Comparison of ENCODE assay signal across 9 cellular contexts in genomic region chr9:131410051-131410491, GRCh38. TPM values are rescaled to one million over a fixed set of nuclear protein-coding genes. Genes with fewer than 3 reads are reported as not detected.
DNase-seq lines count a peak whose midpoint lies in the region; TF ChIP-seq lines count a peak whose summit lies in the region.
"Had no signal": no experiment of that assay in that cellular context is flagged by ENCODE, and none has a peak within 500 bp of the region (broad histone marks: within the 10 kb centered on the region; RNA-seq: fewer than 3 reads in every experiment).

No MANE protein-coding gene starts in this region.

- no peaks in the 10 kb centered on the region for H3K9me3 Mint-ChIP-seq in activated naive CD8-positive, alpha-beta T cell (ENCODE audit: low read depth)
- H3K9me3 Mint-ChIP-seq in mesothelial cell of epicardium = peaks cover 5% of the 10 kb centered on the region

- peaks cover 8% of the 10 kb centered on the region for H3K36me3 Mint-ChIP-seq in activated naive CD8-positive, alpha-beta T cell
- peaks cover 14% of the 10 kb centered on the region for H3K36me3 Mint-ChIP-seq in mesothelial cell of epicardium

- peaks cover 18 to 51% (median 37%) of the 10 kb centered on the region in 11 experiments; a peak in 21 of 22 replicates for H3K9me3 ChIP-seq in BLaER1 treated with 17β-estradiol and CSF1 and Interleukin-3, amounts not matched to agents 10 nM and 100 nM (replicated peaks in 1 of 11)
- H3K9me3 ChIP-seq in WERI-Rb-1 (ENCODE audit: severe bottlenecking) = no peaks in the 10 kb centered on the region

- peaks cover 94 to 100% (median 100%) of the 10 kb centered on the region in 11 experiments for H4K20me1 ChIP-seq in BLaER1 treated with 17β-estradiol and CSF1 and Interleukin-3, amounts not matched to agents 10 nM and 100 nM

- H3K4me1 Mint-ChIP-seq in activated naive CD8-positive, alpha-beta T cell (ENCODE audit: low read depth) = peaks cover 91% of the 10 kb centered on the region
- H3K4me1 Mint-ChIP-seq in mesothelial cell of epicardium = peaks cover 59% of the 10 kb centered on the region

- TF ChIP-seq CTCF in NB4 (IDR thresholded peaks at IDR 0.05; ENCODE audit: low read depth, low read length) (no peak), mesothelial cell of epicardium (IDR thresholded peaks at IDR 0.05; ENCODE audit: unreplicated experiment) (no peak), WERI-Rb-1 (IDR thresholded peaks at IDR 0.05; ENCODE audit: low read depth, low read length) (no peak)

- peaks cover 19 to 84% (median 65%) of the 10 kb centered on the region in 11 experiments for H3K36me3 ChIP-seq in BLaER1 treated with 17β-estradiol and CSF1 and Interleukin-3, amounts not matched to agents 10 nM and 100 nM
- peaks cover 52% of the 10 kb centered on the region for H3K36me3 ChIP-seq in WERI-Rb-1

- H3K9ac ChIP-seq in BLaER1 treated with 17β-estradiol and CSF1 and Interleukin-3, amounts not matched to agents 10 nM and 100 nM = peak overlapping the region; percentile 26 to 76 (median 69); a peak in 20 of 22 replicates

- peak overlapping the region; percentile 80 for H3K4me3 Mint-ChIP-seq in activated naive CD8-positive, alpha-beta T cell
- no peak overlapping the region for H3K4me3 Mint-ChIP-seq in mesothelial cell of epicardium

- no peaks in the 10 kb centered on the region for H3K27me3 Mint-ChIP-seq in activated naive CD8-positive, alpha-beta T cell
- H3K27me3 Mint-ChIP-seq in mesothelial cell of epicardium (ENCODE audit: low read depth) = no peaks in the 10 kb centered on the region

- peak overlapping the region; percentile 72 to 89 (median 80) for H3K4me2 ChIP-seq in BLaER1 treated with 17β-estradiol and CSF1 and Interleukin-3, amounts not matched to agents 10 nM and 100 nM

- DNase-seq in NB4 (ENCODE audit: low read depth) = peak; percentile 94
- no peak for DNase-seq in mesothelial cell of epicardium (ENCODE audit: low spot score in 2 of 2, unreplicated experiment in 2 of 2)
- no peak for DNase-seq in NCI-H1105 (lab: John Stamatoyannopoulos, UW)
- no peak for DNase-seq in D341Med (ENCODE audit: low spot score)
- DNase-seq in WERI-Rb-1 = no peak
- DNase-seq in iPS-NIHi11 (ENCODE audit: low spot score) = no peak

- TF ChIP-seq POLR2A in NB4 (IDR thresholded peaks at IDR 0.05; ENCODE audit: extremely low read depth, insufficient read length) = no peak

- H3K27me3 ChIP-seq in BLaER1 treated with 17β-estradiol and CSF1 and Interleukin-3, amounts not matched to agents 10 nM and 100 nM = no peaks in the 10 kb centered on the region
- no peaks in the 10 kb centered on the region for H3K27me3 ChIP-seq in WERI-Rb-1 (ENCODE audit: insufficient read depth, low read depth, severe bottlenecking)

- peaks cover 60 to 69% (median 67%) of the 10 kb centered on the region in 10 experiments for H3K4me1 ChIP-seq in BLaER1 treated with 17β-estradiol and CSF1 and Interleukin-3, amounts not matched to agents 10 nM and 100 nM

- peak overlapping the region in 9 of 11 experiments; percentile 58 to 87 (median 81); a peak in 18 of 22 replicates for H3K27ac ChIP-seq in BLaER1 treated with 17β-estradiol and CSF1 and Interleukin-3, amounts not matched to agents 10 nM and 100 nM
- H3K27ac ChIP-seq in WERI-Rb-1 = no peak overlapping the region
- H3K27ac ChIP-seq: epithelial cell of prostate had no signal

- H3K27ac Mint-ChIP-seq in activated naive CD8-positive, alpha-beta T cell = peak overlapping the region; percentile 94
- H3K27ac Mint-ChIP-seq in mesothelial cell of epicardium = peak overlapping the region; percentile 68

- H3K4me3 ChIP-seq in BLaER1 treated with 17β-estradiol and CSF1 and Interleukin-3, amounts not matched to agents 10 nM and 100 nM = peak overlapping the region in 8 of 10 experiments; percentile 9 to 43 (median 28); a peak in 8 of 20 replicates
- H3K4me3 ChIP-seq in NB4 (ENCODE audit: low read depth, low read length) = no peak overlapping the region
- no peak overlapping the region for H3K4me3 ChIP-seq in WERI-Rb-1 (ENCODE audit: low read depth, low read length)

RNA-seq across cellular contexts. Expression of gene PRRC2B, which starts 16.2 kb away (rescaled TPM):
- 495 to 505 TPM (median 497 TPM) in 3 replicates for total RNA-seq in mesothelial cell of epicardium

Comparison
In these comparisons a context has a peak if more than half of its experiments do, and no peak if none do; other contexts are left out.
1. H3K4me3 ChIP-seq: peak in BLaER1 treated with 17β-estradiol and CSF1 and Interleukin-3, amounts not matched to agents 10 nM and 100 nM (8 of 10); none in NB4 (single experiment) and WERI-Rb-1 (single experiment).